Comparison of ENCODE assay signal across 14 cellular contexts in the genomic region with DNA sequence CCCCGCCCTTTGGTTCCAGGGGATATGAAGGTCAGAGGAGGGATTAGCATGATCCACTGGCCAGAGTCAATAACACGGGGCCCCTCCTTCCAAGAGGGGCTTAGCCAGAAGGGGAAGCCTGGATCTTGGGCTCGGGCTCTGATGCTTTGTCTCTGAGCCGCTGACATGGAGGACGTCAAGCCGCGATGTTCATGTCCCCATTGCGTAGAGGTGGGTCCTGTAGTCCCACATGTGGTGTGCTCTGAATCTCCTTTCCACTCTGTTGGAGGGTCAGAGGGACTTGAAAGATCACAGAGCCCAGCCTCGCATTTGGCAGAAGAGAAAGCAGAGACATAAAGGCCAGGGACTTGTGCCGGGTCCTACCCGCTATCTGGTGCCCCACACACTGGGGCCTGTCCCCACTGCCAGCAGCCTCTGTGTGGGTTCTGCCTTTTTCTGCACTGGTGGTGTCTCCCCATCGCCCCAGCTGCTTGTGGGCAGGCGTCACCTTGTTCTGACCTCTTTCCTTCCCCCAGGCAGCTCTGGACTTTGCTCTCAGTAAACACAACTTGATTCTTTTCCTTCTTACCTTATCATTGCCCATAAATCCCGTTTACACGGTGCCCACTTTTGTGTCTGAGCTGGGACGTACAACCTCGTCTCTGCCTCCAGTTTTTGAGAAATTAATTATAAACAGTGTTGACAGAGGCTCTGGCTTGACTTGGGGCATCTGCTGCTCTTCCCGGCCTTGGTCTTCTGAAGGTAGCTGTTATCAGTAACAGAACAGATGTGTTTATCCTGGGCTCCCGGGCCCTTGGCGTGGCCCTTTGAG. TPM values are rescaled to one million over a fixed set of nuclear protein-coding genes. Genes with fewer than 3 reads are reported as not detected.
DNase-seq lines count a peak whose midpoint lies in the region; ATAC-seq, FAIRE-seq and TF ChIP-seq lines count a peak whose summit lies in the region.
"Had no signal": no experiment of that assay in that cellular context is flagged by ENCODE, and none has a peak within 500 bp of the region (broad histone marks: within the 10 kb centered on the region; RNA-seq: fewer than 3 reads in every experiment).

No MANE protein-coding gene starts in this region.

- whole genome bisulfite sequencing in prostate gland = 61% methylated on average over 20 of the region's 20 CpGs

- DNase-seq in D721Med (ENCODE audit: insufficient read length, low spot score) = peak; percentile 53
- DNase-seq in RWPE1 (ENCODE audit: low spot score) = no peak
- DNase-seq in islet precursor cell = peak; percentile 57
- DNase-seq in prostate gland (ENCODE audit: low spot score) = no peak
- DNase-seq in CD1c-positive myeloid dendritic cell (ENCODE audit: extremely low spot score) = no peak
- DNase-seq in NCI-H345 treated with DMSO at 0.1 percent for 48 hours (lab: John Stamatoyannopoulos, UW; ENCODE audit: unreplicated experiment) = no peak
- DNase-seq: C1 segment of cervical spinal cord, foreskin melanocyte, NCI-H2107, SIG-M5 had no signal

- CTCF ChIA-PET in RWPE1 (lab: Yijun Ruan, JAX) = no interaction called here

- FAIRE-seq in D721Med (lab: Jason Lieb, UNC) = no peak

- no peak for TF ChIP-seq POLR2A in prostate gland (IDR thresholded peaks at IDR 0.05)

- H3K4me1 ChIP-seq in prostate gland (replicated peaks) = peaks cover 16% of the 10 kb centered on the region

- H3K9me3 ChIP-seq in prostate gland = no peaks in the 10 kb centered on the region
- H3K9me3 ChIP-seq: thoracic aorta had no signal

- TF ChIP-seq CTCF in D721Med (IDR thresholded peaks at IDR 0.05; ENCODE audit: insufficient read depth, missing control alignments) = no peak
- TF ChIP-seq CTCF in RWPE1 (conservative IDR thresholded peaks at IDR 0.05; ENCODE audit: low read depth) = no peak
- TF ChIP-seq CTCF in prostate gland (IDR thresholded peaks at IDR 0.05) = no peak

- H3K27me3 ChIP-seq in prostate gland (replicated peaks; ENCODE audit: insufficient read depth) = no peaks in the 10 kb centered on the region

- ATAC-seq in GM19452 (IDR thresholded peaks at IDR 0.05; ENCODE audit: unreplicated experiment) (no peak), HG03045 (IDR thresholded peaks at IDR 0.05; ENCODE audit: unreplicated experiment) (no peak)

- POLR2A ChIA-PET in RWPE1 (lab: Yijun Ruan, JAX; ENCODE audit: low non-redundant PET) = no interaction called here

- intact Hi-C loops in prostate gland (cut with DNase I) = no loop called here

- H3K4me3 ChIP-seq in prostate gland = no peak overlapping the region
- H3K4me3 ChIP-seq: thoracic aorta had no signal

- H3K36me3 ChIP-seq in prostate gland = no peaks in the 10 kb centered on the region
- H3K36me3 ChIP-seq: thoracic aorta had no signal

- peak overlapping the region; percentile 27; the same call in 1 of the 2 replicates for H3K27ac ChIP-seq in RWPE1
- H3K27ac ChIP-seq in prostate gland = peak overlapping the region; percentile 46 to 48
- H3K27ac ChIP-seq: thoracic aorta, VCaP had no signal

RNA-seq across cellular contexts. Expression of a gene that starts 48.8 kb away (rescaled TPM):
- 100 to 1,000 TPM in 1 of 2 donors, 10 to 100 TPM in 1; 86.7 to 134 TPM for total RNA-seq in prostate gland

Comparison
In these comparisons a context has a peak if more than half of its experiments do, and no peak if none do; other contexts are left out.
1. DNase-seq: peak in D721Med (single experiment) and islet precursor cell (single experiment); none in RWPE1 (single experiment), prostate gland (single experiment), CD1c-positive myeloid dendritic cell (single experiment) and NCI-H345 treated with DMSO at 0.1 percent for 48 hours (single experiment).